In genomic region chr17:32357615-32358014, GRCh38 we compare ENCODE assay signal across 22 cellular contexts.
"Had no signal": no experiment of that assay in that cellular context is flagged by ENCODE, and none has a peak within 500 bp of the region (broad histone marks: within the 10 kb centered on the region; RNA-seq: fewer than 3 reads in every experiment).

No MANE protein-coding gene starts in this region.

- H3K9me3 Mint-ChIP-seq: activated T-helper 1 cell treated with anti-CD3 and anti-CD28 coated beads, Interleukin-12 subunit alpha, Interleukin-12 subunit beta, Interleukin-2, Interleukin-4 antibody, amounts not matched to agents 30 ng/mL and 10 ng/mL and 1 ng/mL, durations not matched to agents 14 hours and 24 hours and 36 hours; naive thymus-derived CD8-positive, alpha-beta T cell; WTC11 had no signal

- H3K27me3 Mint-ChIP-seq: naive thymus-derived CD8-positive, alpha-beta T cell had no signal

- H3K27ac ChIP-seq: brain microvascular endothelial cell, spleen, suprapubic skin, tibial artery, upper lobe of right lung had no signal

- H3K27ac Mint-ChIP-seq: activated T-helper 1 cell treated with anti-CD3 and anti-CD28 coated beads, Interleukin-12 subunit alpha, Interleukin-12 subunit beta, Interleukin-2, Interleukin-4 antibody, amounts not matched to agents 30 ng/mL and 10 ng/mL and 1 ng/mL, durations not matched to agents 14 hours and 24 hours and 36 hours had no signal

- ATAC-seq: gastrocnemius medialis, left cardiac atrium, right cardiac atrium, upper lobe of right lung, WTC11 had no signal

- H3K4me3 ChIP-seq: gastrocnemius medialis, spleen, suprapubic skin, tibial artery, upper lobe of right lung had no signal

- DNase-seq: activated CD4-positive, alpha-beta T cell treated with anti-CD3 and anti-CD28 coated beads for 1 hour; activated CD8-positive, alpha-beta memory T cell treated with anti-CD3 and anti-CD28 coated beads for 24 hours; activated effector memory CD4-positive, alpha-beta T cell treated with anti-CD3 and anti-CD28 coated beads, Interleukin-2, amount 50 U/mL, for 16 hours; activated naive CD4-positive, alpha-beta T cell treated with anti-CD3 and anti-CD28 coated beads, Interleukin-2, amount 50 U/mL, for 16 hours; amniotic stem cell; brain microvascular endothelial cell; central memory CD4-positive, alpha-beta T cell; gastrocnemius medialis; glutamatergic neuron; left cardiac atrium; midbrain; naive thymus-derived CD8-positive, alpha-beta T cell; posterior cingulate gyrus; right cardiac atrium; spleen; stimulated activated naive CD4-positive, alpha-beta T cell; T-helper 2 cell; tibial artery; upper lobe of right lung had no signal

- H3K9me3 ChIP-seq: gastrocnemius medialis, spleen, suprapubic skin, tibial artery, upper lobe of right lung had no signal

- H3K4me3 Mint-ChIP-seq: activated T-helper 1 cell treated with anti-CD3 and anti-CD28 coated beads, Interleukin-12 subunit alpha, Interleukin-12 subunit beta, Interleukin-2, Interleukin-4 antibody, amounts not matched to agents 30 ng/mL and 10 ng/mL and 1 ng/mL, durations not matched to agents 14 hours and 24 hours and 36 hours; WTC11 had no signal
